11 cellular contexts compared by ENCODE assay signal in genomic region chr14:21923820-21924219, GRCh38.
DNase-seq lines count a peak whose midpoint lies in the region; ATAC-seq lines count a peak whose summit lies in the region.
"Had no signal": no experiment of that assay in that cellular context is flagged by ENCODE, and none has a peak within 500 bp of the region (broad histone marks: within the 10 kb centered on the region; RNA-seq: fewer than 3 reads in every experiment).

No MANE protein-coding gene starts in this region.

- intact Hi-C loops in activated T-helper 2 cell treated with anti-CD3 and anti-CD28 coated beads, Interferon-gamma antibody, Interleukin-2, Interleukin-4, amounts not matched to agents 10 μg/mL and 5 μg/mL and 100 μg/mL, durations not matched to agents 14 hours and 24 hours and 36 hours (cut with micrococcal nuclease), result no loop called here

- H3K4me3 Mint-ChIP-seq in activated T-helper 2 cell treated with anti-CD3 and anti-CD28 coated beads, Interferon-gamma antibody, Interleukin-2, Interleukin-4, amounts not matched to agents 10 μg/mL and 5 μg/mL and 100 μg/mL, durations not matched to agents 14 hours and 24 hours and 36 hours (ENCODE audit: low read depth), result no peak overlapping the region

- peaks cover 8% of the 10 kb centered on the region for H3K36me3 Mint-ChIP-seq in activated T-helper 2 cell treated with anti-CD3 and anti-CD28 coated beads, Interferon-gamma antibody, Interleukin-2, Interleukin-4, amounts not matched to agents 10 μg/mL and 5 μg/mL and 100 μg/mL, durations not matched to agents 14 hours and 24 hours and 36 hours (ENCODE audit: low read depth)

- ATAC-seq in HG03469 (IDR thresholded peaks at IDR 0.05; ENCODE audit: unreplicated experiment), result peak; percentile 68
- ATAC-seq in GM18867 (IDR thresholded peaks at IDR 0.05; ENCODE audit: unreplicated experiment), result no peak
- ATAC-seq in HG03039 (IDR thresholded peaks at IDR 0.05; ENCODE audit: unreplicated experiment), result no peak

- peaks cover 39% of the 10 kb centered on the region for H3K4me1 Mint-ChIP-seq in activated T-helper 2 cell treated with anti-CD3 and anti-CD28 coated beads, Interferon-gamma antibody, Interleukin-2, Interleukin-4, amounts not matched to agents 10 μg/mL and 5 μg/mL and 100 μg/mL, durations not matched to agents 14 hours and 24 hours and 36 hours (ENCODE audit: low read depth)

- peak; percentile 5 for DNase-seq in activated T-cell treated with anti-CD3 and anti-CD28 coated beads for 1 hour (ENCODE audit: low read depth)
- no peak for DNase-seq in activated T-cell treated with anti-CD3 and anti-CD28 coated beads for 4 hours
- peak; percentile 20 for DNase-seq in activated T-helper 2 cell treated with anti-CD3 and anti-CD28 coated beads, Interferon-gamma antibody, Interleukin-2, Interleukin-4, amounts not matched to agents 10 μg/mL and 5 μg/mL and 100 μg/mL, durations not matched to agents 14 hours and 24 hours and 36 hours (ENCODE audit: low spot score)
- peak; percentile 4 for DNase-seq in stimulated activated CD8-positive, alpha-beta memory T cell treated with anti-CD3 and anti-CD28 coated beads, Interleukin-15, amount 100 ng/mL, for 1 hour (ENCODE audit: low read depth)
- DNase-seq in NCI-H82 treated with DMSO at 0.1 percent for 48 hours (lab: John Stamatoyannopoulos, UW; ENCODE audit: unreplicated experiment), result no peak
- DNase-seq: caudate nucleus, NCI-H1930, substantia nigra had no signal

- H3K27ac Mint-ChIP-seq in activated T-helper 2 cell treated with anti-CD3 and anti-CD28 coated beads, Interferon-gamma antibody, Interleukin-2, Interleukin-4, amounts not matched to agents 10 μg/mL and 5 μg/mL and 100 μg/mL, durations not matched to agents 14 hours and 24 hours and 36 hours, result peak overlapping the region; percentile 83

- H3K27me3 Mint-ChIP-seq in activated T-helper 2 cell treated with anti-CD3 and anti-CD28 coated beads, Interferon-gamma antibody, Interleukin-2, Interleukin-4, amounts not matched to agents 10 μg/mL and 5 μg/mL and 100 μg/mL, durations not matched to agents 14 hours and 24 hours and 36 hours (ENCODE audit: low read depth), result peaks cover 2% of the 10 kb centered on the region

- peaks cover 14% of the 10 kb centered on the region for H3K9me3 Mint-ChIP-seq in activated T-helper 2 cell treated with anti-CD3 and anti-CD28 coated beads, Interferon-gamma antibody, Interleukin-2, Interleukin-4, amounts not matched to agents 10 μg/mL and 5 μg/mL and 100 μg/mL, durations not matched to agents 14 hours and 24 hours and 36 hours

Comparison
In these comparisons a context has a peak if more than half of its experiments do, and no peak if none do; other contexts are left out.
1. DNase-seq: peak in activated T-cell treated with anti-CD3 and anti-CD28 coated beads for 1 hour (single experiment), activated T-helper 2 cell treated with anti-CD3 and anti-CD28 coated beads, Interferon-gamma antibody, Interleukin-2, Interleukin-4, amounts not matched to agents 10 μg/mL and 5 μg/mL and 100 μg/mL, durations not matched to agents 14 hours and 24 hours and 36 hours (single experiment) and stimulated activated CD8-positive, alpha-beta memory T cell treated with anti-CD3 and anti-CD28 coated beads, Interleukin-15, amount 100 ng/mL, for 1 hour (single experiment); none in activated T-cell treated with anti-CD3 and anti-CD28 coated beads for 4 hours (single experiment) and NCI-H82 treated with DMSO at 0.1 percent for 48 hours (single experiment).